15 cellular contexts compared by ENCODE assay signal in the genomic region with DNA sequence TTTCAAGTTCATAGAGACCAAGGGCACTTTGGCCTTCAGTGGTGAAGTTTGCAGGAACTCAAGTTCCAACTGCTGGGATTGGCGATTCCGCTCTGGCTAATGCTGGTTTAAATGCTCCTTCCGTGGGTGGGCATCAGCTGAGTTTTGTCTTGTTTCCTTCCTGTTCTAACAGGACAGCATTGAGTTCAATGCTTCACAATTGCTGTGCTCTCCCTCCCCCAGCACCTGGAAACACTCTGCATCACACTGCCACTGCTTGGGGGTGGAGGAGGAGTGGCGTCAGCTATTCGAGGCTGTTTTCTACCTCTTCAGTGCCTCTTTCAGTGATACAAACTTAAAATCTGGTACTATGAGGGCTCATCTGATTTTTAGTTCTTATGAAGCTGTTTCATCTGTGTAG.
"Had no signal": no experiment of that assay in that cellular context is flagged by ENCODE, and none has a peak within 500 bp of the region (broad histone marks: within the 10 kb centered on the region; RNA-seq: fewer than 3 reads in every experiment).

No MANE protein-coding gene starts in this region.

- H3K4me2 ChIP-seq: smooth muscle cell had no signal

- H3K27me3 ChIP-seq: colonic mucosa, foreskin keratinocyte, pancreas had no signal

- H3K36me3 ChIP-seq: colonic mucosa, pancreas had no signal

- H3K4me1 ChIP-seq: colonic mucosa, foreskin keratinocyte had no signal

- H3K27ac ChIP-seq: colonic mucosa, foreskin keratinocyte had no signal

- H3K4me3 ChIP-seq: colonic mucosa, lung, pancreas, smooth muscle cell had no signal

- FAIRE-seq: endothelial cell of umbilical vein, pancreas had no signal

- ATAC-seq: foreskin keratinocyte, left colon, left ventricle myocardium superior, natural killer cell, right cardiac atrium had no signal

- H3K9me3 ChIP-seq: colonic mucosa, pancreas had no signal

- DNase-seq: colonic mucosa; dermis blood vessel endothelial cell; erythroblast; foreskin keratinocyte; left colon; left ventricle myocardium superior; natural killer cell; pancreas; right cardiac atrium; stimulated activated CD4-positive, alpha-beta T cell treated with anti-CD3 and anti-CD28 coated beads, Interleukin-2, amount 100 ng/mL, for 48 hours; stimulated activated naive CD4-positive, alpha-beta T cell treated with Interleukin-2 at 50 U/mL for 16 hours; trophoblast cell had no signal
